1 cellular context compared by ENCODE assay signal in the genomic region with DNA sequence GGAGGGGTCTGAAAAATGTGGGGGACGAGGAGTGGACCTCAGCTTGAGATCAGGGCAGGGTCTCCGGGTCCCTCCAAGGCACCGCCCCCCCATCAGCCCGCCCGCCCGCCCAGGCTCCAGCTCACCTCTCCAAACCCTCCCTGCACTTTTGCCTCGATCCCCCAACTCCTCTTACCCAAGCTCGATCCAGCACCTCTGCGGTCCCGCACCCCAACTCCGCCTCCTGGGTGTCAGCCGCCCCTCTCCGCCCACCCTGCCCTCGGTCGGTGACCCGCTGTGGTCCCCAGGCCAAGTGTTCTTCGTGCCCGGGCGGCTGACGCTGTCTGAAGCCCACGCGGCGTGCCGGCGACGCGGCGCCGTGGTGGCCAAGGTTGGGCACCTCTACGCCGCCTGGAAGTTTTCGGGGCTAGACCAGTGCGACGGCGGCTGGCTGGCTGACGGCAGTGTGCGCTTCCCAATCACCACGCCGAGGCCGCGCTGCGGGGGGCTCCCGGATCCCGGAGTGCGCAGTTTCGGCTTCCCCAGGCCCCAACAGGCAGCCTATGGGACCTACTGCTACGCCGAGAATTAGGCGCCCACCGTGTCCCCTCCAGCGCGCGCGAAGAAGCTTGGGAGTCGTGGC.
TF ChIP-seq lines count a peak whose summit lies in the region.

No MANE protein-coding gene starts in this region.

TF ChIP-seq in K562, 482 proteins besides CTCF, POLR2A, EP300 and RAD21 (continues in another document):
- TF ChIP-seq RBM25 (IDR thresholded peaks at IDR 0.05; ENCODE audit: low read depth, low read length, severe bottlenecking) = peak; percentile 12
- no peak for TF ChIP-seq KLF10 (CRISPR knock-in tag; IDR thresholded peaks at IDR 0.05)
- TF ChIP-seq SUPT5H (IDR thresholded peaks at IDR 0.05) = no peak
- 0 out of 2 replicates have a peak, but pooled peaks have one; percentile 10 for TF ChIP-seq TFAP4 (CRISPR knock-in tag; IDR thresholded peaks at IDR 0.05; ENCODE audit: borderline replicate concordance)
- TF ChIP-seq LCOR (CRISPR knock-in tag; IDR thresholded peaks at IDR 0.05) = peak; percentile 10; the same call in 1 of the 2 replicates
- TF ChIP-seq, protein P1, sequence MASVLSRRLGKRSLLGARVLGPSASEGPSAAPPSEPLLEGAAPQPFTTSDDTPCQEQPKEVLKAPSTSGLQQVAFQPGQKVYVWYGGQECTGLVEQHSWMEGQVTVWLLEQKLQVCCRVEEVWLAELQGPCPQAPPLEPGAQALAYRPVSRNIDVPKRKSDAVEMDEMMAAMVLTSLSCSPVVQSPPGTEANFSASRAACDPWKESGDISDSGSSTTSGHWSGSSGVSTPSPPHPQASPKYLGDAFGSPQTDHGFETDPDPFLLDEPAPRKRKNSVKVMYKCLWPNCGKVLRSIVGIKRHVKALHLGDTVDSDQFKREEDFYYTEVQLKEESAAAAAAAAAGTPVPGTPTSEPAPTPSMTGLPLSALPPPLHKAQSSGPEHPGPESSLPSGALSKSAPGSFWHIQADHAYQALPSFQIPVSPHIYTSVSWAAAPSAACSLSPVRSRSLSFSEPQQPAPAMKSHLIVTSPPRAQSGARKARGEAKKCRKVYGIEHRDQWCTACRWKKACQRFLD (CRISPR knock-in tag; IDR thresholded peaks at IDR 0.05) = no peak
- no peak for TF ChIP-seq ZNF644 (tag; IDR thresholded peaks at IDR 0.05; ENCODE audit: low read depth)
- no peak for TF ChIP-seq MED1 (CRISPR knock-in tag; IDR thresholded peaks at IDR 0.05; ENCODE audit: borderline replicate concordance)
- TF ChIP-seq GTF3C2 (IDR thresholded peaks at IDR 0.05; ENCODE audit: borderline replicate concordance, extremely low read depth, insufficient read length) = no peak
- peak in 1 of 2 experiments; percentile 10; a peak in 1 of 4 replicates for TF ChIP-seq FOXA3 (CRISPR knock-in tag; conservative IDR thresholded peaks at IDR 0.05 in 1 of 2, IDR thresholded peaks at IDR 0.05 in 1 of 2)
- TF ChIP-seq FUS (optimal IDR thresholded peaks at IDR 0.05; ENCODE audit: low read depth, low read length) = peak; percentile 52
- TF ChIP-seq ZKSCAN3 (CRISPR knock-in tag; IDR thresholded peaks at IDR 0.05) = peak; percentile 74
- TF ChIP-seq ZNF445 (CRISPR knock-in tag; IDR thresholded peaks at IDR 0.05; ENCODE audit: low read depth) = no peak
- TF ChIP-seq TCF7L2 (IDR thresholded peaks at IDR 0.05; ENCODE audit: low read depth, low read length) = no peak
- TF ChIP-seq SRSF7 (optimal IDR thresholded peaks at IDR 0.05; ENCODE audit: low read depth, low read length) = no peak
- no peak for TF ChIP-seq SP2 (IDR thresholded peaks at IDR 0.05; ENCODE audit: extremely low read depth, low read depth, low read length, poor library complexity, severe bottlenecking)
- TF ChIP-seq RBM14 (IDR thresholded peaks at IDR 0.05; ENCODE audit: borderline replicate concordance, insufficient read depth, low read depth, low read length) = 0 out of 2 replicates have a peak, but pooled peaks have one; percentile 79
- peak; percentile 14; the same call in 1 of the 2 replicates for TF ChIP-seq ZBTB7A (IDR thresholded peaks at IDR 0.05; ENCODE audit: borderline replicate concordance, control insufficient read depth, low read depth, low read length)
- TF ChIP-seq CHAMP1 (IDR thresholded peaks at IDR 0.05) = no peak
- TF ChIP-seq GTF2A2 (tag; IDR thresholded peaks at IDR 0.05) = no peak
- TF ChIP-seq MAX (CRISPR knock-in tag; IDR thresholded peaks at IDR 0.05) = 0 out of 2 replicates have a peak, but pooled peaks have one; percentile 29
- TF ChIP-seq CCAR2 (IDR thresholded peaks at IDR 0.05; ENCODE audit: low read depth, low read length) = no peak
- TF ChIP-seq KDM2B (CRISPR knock-in tag; IDR thresholded peaks at IDR 0.05) = peak; percentile 69; the same call in 1 of the 2 replicates
- TF ChIP-seq NR3C1 (CRISPR knock-in tag; IDR thresholded peaks at IDR 0.05) = peak; percentile 31; the same call in 1 of the 2 replicates
- TF ChIP-seq CEBPG (CRISPR knock-in tag; IDR thresholded peaks at IDR 0.05) = no peak
- no peak for TF ChIP-seq CEBPG (tag; conservative IDR thresholded peaks at IDR 0.05 in 1 of 2, IDR thresholded peaks at IDR 0.05 in 1 of 2)
- peak in 1 of 3 experiments; percentile 6 for TF ChIP-seq YY1 (IDR thresholded peaks at IDR 0.05; ENCODE audit: borderline replicate concordance in 1 of 3, control insufficient read depth in 1 of 3, extremely low read depth in 1 of 3, insufficient read depth in 3 of 3, insufficient read length in 1 of 3, insufficient replicate concordance in 2 of 3, low read depth in 1 of 3, low read length in 2 of 3)
- peak; percentile 63 for TF ChIP-seq U2AF1 (optimal IDR thresholded peaks at IDR 0.05; ENCODE audit: low read depth, low read length)
- TF ChIP-seq L3MBTL2 (IDR thresholded peaks at IDR 0.05) = peak; percentile 47; the same call in 1 of the 2 replicates
- TF ChIP-seq, protein P2, sequence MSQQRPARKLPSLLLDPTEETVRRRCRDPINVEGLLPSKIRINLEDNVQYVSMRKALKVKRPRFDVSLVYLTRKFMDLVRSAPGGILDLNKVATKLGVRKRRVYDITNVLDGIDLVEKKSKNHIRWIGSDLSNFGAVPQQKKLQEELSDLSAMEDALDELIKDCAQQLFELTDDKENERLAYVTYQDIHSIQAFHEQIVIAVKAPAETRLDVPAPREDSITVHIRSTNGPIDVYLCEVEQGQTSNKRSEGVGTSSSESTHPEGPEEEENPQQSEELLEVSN (IDR thresholded peaks at IDR 0.05; ENCODE audit: borderline replicate concordance in 1 of 2, extremely low read depth in 1 of 2, insufficient read depth in 1 of 2, insufficient read length in 1 of 2, low read depth in 1 of 2, low read length in 1 of 2, poor library complexity in 1 of 2, severe bottlenecking in 1 of 2) = peak; percentile 62 to 92
- peak; percentile 23; the same call in 1 of the 2 replicates for TF ChIP-seq SP1 (CRISPR knock-in tag; IDR thresholded peaks at IDR 0.05)
- 0 out of 2 replicates have a peak, but pooled peaks have one; percentile 11 for TF ChIP-seq CHD2 (IDR thresholded peaks at IDR 0.05; ENCODE audit: low read depth, low read length)
- no peak for TF ChIP-seq ZBTB34 (CRISPR knock-in tag; IDR thresholded peaks at IDR 0.05)
